16 cellular contexts compared by ENCODE assay signal in genomic region chr11:57787205-57787604, GRCh38. TPM values are rescaled to one million over a fixed set of nuclear protein-coding genes. Genes with fewer than 3 reads are reported as not detected.
DNase-seq lines count a peak whose midpoint lies in the region; ATAC-seq and TF ChIP-seq lines count a peak whose summit lies in the region.
"Had no signal": no experiment of that assay in that cellular context is flagged by ENCODE, and none has a peak within 500 bp of the region (broad histone marks: within the 10 kb centered on the region; RNA-seq: fewer than 3 reads in every experiment).

No MANE protein-coding gene starts in this region.

- no peak overlapping the region for H3K4me3 Mint-ChIP-seq in brain
- H3K4me3 Mint-ChIP-seq: activated naive CD4-positive, alpha-beta T cell treated with anti-CD3 and anti-CD28 coated beads, Interleukin-2, amount 10 ng/mL, durations not matched to agents 7 days and 5 days had no signal

- H2AFZ ChIP-seq in GM23248, result no peak overlapping the region

- no peaks in the 10 kb centered on the region for H3K9me2 ChIP-seq in GM23248 (ENCODE audit: insufficient read depth)

- peaks cover 100% of the 10 kb centered on the region for H3K79me2 ChIP-seq in GM23248 (ENCODE audit: insufficient read depth)

- intact Hi-C loops in left colon (cut with DNase I, micrococcal nuclease), result no loop called here

- H3K4me2 ChIP-seq in GM23248 (ENCODE audit: unreplicated experiment), result no peak overlapping the region

- TF ChIP-seq CTCF in brain (conservative IDR thresholded peaks at IDR 0.05), result no peak
- TF ChIP-seq CTCF in BE2C (IDR thresholded peaks at IDR 0.05; ENCODE audit: low read depth, low read length), result no peak

- in situ Hi-C loops in GM23248 (cut with MboI), result no loop called here

- H3K27me3 ChIP-seq in GM23248 (replicated peaks; ENCODE audit: insufficient read depth) (no peaks in the 10 kb centered on the region), BE2C (no peaks in the 10 kb centered on the region)
- H3K27me3 ChIP-seq: pancreas had no signal

- peaks cover 4% of the 10 kb centered on the region; the same call in 1 of the 2 replicates for H3K36me3 ChIP-seq in GM23248 (ENCODE audit: low read depth)
- H3K36me3 ChIP-seq in BE2C, result no peaks in the 10 kb centered on the region

- DNase-seq in GM23248 (no peak), left colon (no peak), BE2C (no peak), NOMO-1 treated with DMSO at 0.1 percent for 48 hours (lab: John Stamatoyannopoulos, UW; ENCODE audit: unreplicated experiment) (no peak)
- no peak for DNase-seq in activated naive CD4-positive, alpha-beta T cell treated with anti-CD3 and anti-CD28 coated beads, Interleukin-2, amount 50 U/mL, for 72 hours (ENCODE audit: low spot score in 2 of 2)
- DNase-seq: activated naive CD4-positive, alpha-beta T cell treated with anti-CD3 and anti-CD28 coated beads, Interleukin-2, amount 10 ng/mL, durations not matched to agents 7 days and 5 days; DMS153; pancreas had no signal

- H3K27ac ChIP-seq in GM23248 (peak overlapping the region; percentile 14; the same call in 1 of the 2 replicates), skin epidermis (peak overlapping the region in 20 of 21 experiments; percentile 3 to 83 (median 72))
- H3K27ac ChIP-seq: pancreas had no signal

- WGBS in GM23248 (ENCODE audit: low coverage in 1 of 2, low lambda C conversion rate in 2 of 2, missing lambda C conversion rate in 2 of 2), 2 experiments, result 65 to 66% methylated on average over 4 of the region's 4 CpGs

- H4K20me1 ChIP-seq in GM23248 (ENCODE audit: insufficient read depth), result peaks cover 22% of the 10 kb centered on the region

- H3K27ac Mint-ChIP-seq in brain, result peak overlapping the region; percentile 7 to 87 (median 76)
- H3K27ac Mint-ChIP-seq in activated naive CD4-positive, alpha-beta T cell treated with anti-CD3 and anti-CD28 coated beads, Interleukin-2, amount 50 U/mL, for 72 hours, result no peak overlapping the region
- H3K27ac Mint-ChIP-seq: activated naive CD4-positive, alpha-beta T cell treated with anti-CD3 and anti-CD28 coated beads, Interleukin-2, amount 10 ng/mL, durations not matched to agents 7 days and 5 days had no signal

- H3K4me1 ChIP-seq in GM23248 (ENCODE audit: insufficient read depth) (peaks cover 16% of the 10 kb centered on the region), BE2C (no peaks in the 10 kb centered on the region)

- no peak overlapping the region for H3K4me3 ChIP-seq in GM23248
- H3K4me3 ChIP-seq in skin epidermis, result no peak overlapping the region
- no peak overlapping the region for H3K4me3 ChIP-seq in BE2C (ENCODE audit: low read depth, low read length)
- H3K4me3 ChIP-seq: pancreas, thoracic aorta had no signal

- 0 out of 2 replicates have a peak, but pooled peaks cover 7% of the 10 kb centered on the region for H3F3A ChIP-seq in GM23248 (ENCODE audit: insufficient read depth)

- no peak overlapping the region for H3K9ac ChIP-seq in GM23248

- ATAC-seq in left colon, result peak; percentile 1
- no peak for ATAC-seq in activated naive CD4-positive, alpha-beta T cell treated with anti-CD3 and anti-CD28 coated beads, Interleukin-2, amount 50 U/mL, for 72 hours
- no peak for ATAC-seq in HG03159 (IDR thresholded peaks at IDR 0.05; ENCODE audit: unreplicated experiment)
- ATAC-seq: pancreas, SK-N-SH treated with all-trans-retinoic acid at 6 μM for 48 hours had no signal

- H3K4me1 Mint-ChIP-seq in brain, result peaks cover 66% of the 10 kb centered on the region

- H3K9me3 Mint-ChIP-seq in brain, result no peaks in the 10 kb centered on the region
- no peaks in the 10 kb centered on the region for H3K9me3 Mint-ChIP-seq in activated naive CD4-positive, alpha-beta T cell treated with anti-CD3 and anti-CD28 coated beads, Interleukin-2, amount 50 U/mL, for 72 hours
- H3K9me3 Mint-ChIP-seq: activated naive CD4-positive, alpha-beta T cell treated with anti-CD3 and anti-CD28 coated beads, Interleukin-2, amount 10 ng/mL, durations not matched to agents 7 days and 5 days had no signal

- peaks cover 50% of the 10 kb centered on the region for H3K36me3 Mint-ChIP-seq in brain
- H3K36me3 Mint-ChIP-seq in activated naive CD4-positive, alpha-beta T cell treated with anti-CD3 and anti-CD28 coated beads, Interleukin-2, amount 50 U/mL, for 72 hours, result no peaks in the 10 kb centered on the region

- H3K27me3 Mint-ChIP-seq in brain, result no peaks in the 10 kb centered on the region
- H3K27me3 Mint-ChIP-seq: activated naive CD4-positive, alpha-beta T cell treated with anti-CD3 and anti-CD28 coated beads, Interleukin-2, amount 10 ng/mL, durations not matched to agents 7 days and 5 days had no signal

- H3K9me3 ChIP-seq in GM23248 (ENCODE audit: low read depth) (no peaks in the 10 kb centered on the region), BE2C (no peaks in the 10 kb centered on the region)
- H3K9me3 ChIP-seq: pancreas, thoracic aorta had no signal

RNA-seq across cellular contexts. Expression of gene CTNND1, which starts 25.6 kb away (rescaled TPM):
- 94.2 and 101 TPM in 2 replicates for total RNA-seq in GM23248 (2014; rRNA removed; shearing (Covaris generic))
- polyA plus RNA-seq in GM23248 (2016; fragmentation: Nextera tagmentation; extraction: Ambion mirVana) (64.5 and 66.9 TPM in 2 replicates), brain (ENCODE audit: insufficient read depth, low read depth, low replicate concordance) (79.0 TPM)
- total RNA-seq in left colon, result 100 to 1,000 TPM; 458 to 553 TPM
- 39.9 TPM for polyA plus RNA-seq in BE2C (2012; ENCODE audit: insufficient read depth, insufficient read length, low read depth)
- 10 to 100 TPM; 10.4 to 19.7 TPM for total RNA-seq in activated naive CD4-positive, alpha-beta T cell treated with anti-CD3 and anti-CD28 coated beads, Interleukin-2, amount 50 U/mL, for 72 hours

RNA-seq across cellular contexts. Expression of gene BTBD18, which starts 35.6 kb away (rescaled TPM):
- total RNA-seq in GM23248 (2014; rRNA removed; shearing (Covaris generic)), result not detected in 2 replicates
- polyA plus RNA-seq in GM23248 (2016; fragmentation: Nextera tagmentation; extraction: Ambion mirVana), result 0.10 TPM in 1 of 2 replicates, not detected in the other
- not detected for polyA plus RNA-seq in brain (ENCODE audit: insufficient read depth, low read depth, low replicate concordance)
- not detected for total RNA-seq in left colon
- not detected for polyA plus RNA-seq in BE2C (2012; ENCODE audit: insufficient read depth, insufficient read length, low read depth)
- total RNA-seq in activated naive CD4-positive, alpha-beta T cell treated with anti-CD3 and anti-CD28 coated beads, Interleukin-2, amount 50 U/mL, for 72 hours, result not detected
- total RNA-seq: cardiac septum, endothelial cell of umbilical vein, HT1080, pancreas, thoracic aorta had no signal
- polyA plus RNA-seq: endothelial cell of umbilical vein had no signal

RNA-seq across cellular contexts. Expression of gene SELENOH, which starts 45.9 kb away (rescaled TPM):
- total RNA-seq in GM23248 (2014; rRNA removed; shearing (Covaris generic)), result 96.6 and 123 TPM in 2 replicates
- polyA plus RNA-seq in GM23248 (2016; fragmentation: Nextera tagmentation; extraction: Ambion mirVana) (181 and 184 TPM in 2 replicates), brain (ENCODE audit: insufficient read depth, low read depth, low replicate concordance) (134 TPM)
- 10 to 100 TPM; 64.0 to 77.4 TPM for total RNA-seq in left colon
- polyA plus RNA-seq in BE2C (2012; ENCODE audit: insufficient read depth, insufficient read length, low read depth), result 58.1 TPM
- 100 to 1,000 TPM; 156 to 237 TPM for total RNA-seq in activated naive CD4-positive, alpha-beta T cell treated with anti-CD3 and anti-CD28 coated beads, Interleukin-2, amount 50 U/mL, for 72 hours

Comparison
In these comparisons a context has a peak if more than half of its experiments do, and no peak if none do; other contexts are left out.
1. H3K27ac Mint-ChIP-seq: peak in brain (5 of 5); none in activated naive CD4-positive, alpha-beta T cell treated with anti-CD3 and anti-CD28 coated beads, Interleukin-2, amount 50 U/mL, for 72 hours (0 of 2).